Comparison of ENCODE assay signal across 8 cellular contexts in the genomic region with DNA sequence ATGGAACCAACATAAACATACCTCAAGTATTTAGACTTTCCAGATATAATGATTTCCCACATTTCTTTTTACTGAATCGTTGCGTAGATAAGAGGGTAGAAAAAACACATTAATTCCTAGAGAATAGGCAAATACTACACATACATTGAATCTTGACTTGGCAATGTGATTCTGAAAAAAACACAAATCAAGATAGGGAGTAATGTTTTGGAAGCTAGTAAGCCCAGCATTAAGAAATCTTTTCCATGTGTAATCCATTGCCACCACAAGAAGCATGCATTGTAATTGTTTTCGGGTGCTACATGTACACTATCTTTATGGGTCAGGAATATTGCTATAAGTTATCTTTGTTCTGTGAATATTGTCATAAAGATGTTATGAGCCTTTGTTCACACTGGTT.
"Had no signal": no experiment of that assay in that cellular context is flagged by ENCODE, and none has a peak within 500 bp of the region (broad histone marks: within the 10 kb centered on the region; RNA-seq: fewer than 3 reads in every experiment).

No MANE protein-coding gene starts in this region.

- DNase-seq: GM23248, GOT3, H7, HFFc6 had no signal

- ATAC-seq: HCT116, HepG2 had no signal

- H2AFZ ChIP-seq: GM23248 had no signal

- H3K4me3 ChIP-seq: GM23248, HAP-1 had no signal

- H3K9me3 ChIP-seq: HAP-1 had no signal

- H3K4me1 ChIP-seq: HAP-1 had no signal

- H3K36me3 ChIP-seq: HAP-1 had no signal

- H3K9ac ChIP-seq: GM23248 had no signal

- H3K27ac ChIP-seq: GM23248, HL-60 had no signal
